Comparison of ENCODE assay signal across 28 cellular contexts in genomic region chr11:28728666-28729065, GRCh38.
"Had no signal": no experiment of that assay in that cellular context is flagged by ENCODE, and none has a peak within 500 bp of the region (broad histone marks: within the 10 kb centered on the region; RNA-seq: fewer than 3 reads in every experiment).

No MANE protein-coding gene starts in this region.

- H3K9ac ChIP-seq: neural progenitor cell, parathyroid adenoma had no signal

- H3K36me3 ChIP-seq: neural progenitor cell, ovary, spleen, suprapubic skin, tibial artery, transverse colon, upper lobe of right lung, vagina had no signal

- ATAC-seq: naive thymus-derived CD4-positive, alpha-beta T cell; natural killer cell; psoas muscle; right cardiac atrium; sciatic nerve; stimulated activated memory B cell treated with anti-CD40 and anti-IgM and Interleukin-4, amounts not matched to agents 10 μg/mL and 1 μg/mL and 100 μg/mL, for 72 hours; stimulated activated naive CD8-positive, alpha-beta T cell treated with anti-CD3 and anti-CD28 coated beads, Interleukin-15, amount 100 ng/mL, for 72 hours; stimulated activated naive CD8-positive, alpha-beta T cell treated with anti-CD3 and anti-CD28 coated beads, Interleukin-15, Interleukin-2, amounts not matched to agents 100 U/mL and 50 U/mL, for 24 hours; upper lobe of right lung had no signal

- H2AFZ ChIP-seq: neural progenitor cell, parathyroid adenoma had no signal

- H3K27ac ChIP-seq: neural progenitor cell, ovary, parathyroid adenoma, psoas muscle, skin epidermis, spleen, suprapubic skin, testis, tibial artery, transverse colon, upper lobe of right lung, vagina had no signal

- H3K27me3 ChIP-seq: neural progenitor cell, ovary, spleen, suprapubic skin, testis, tibial artery, transverse colon, upper lobe of right lung, vagina had no signal

- H3K4me3 ChIP-seq: neural progenitor cell, ovary, psoas muscle, skin epidermis, smooth muscle cell, spleen, suprapubic skin, testis, tibial artery, transverse colon, upper lobe of right lung, vagina had no signal

- H3K4me2 ChIP-seq: neural progenitor cell, smooth muscle cell had no signal

- DNase-seq: naive thymus-derived CD4-positive, alpha-beta T cell; natural killer cell; occipital lobe; ovary; psoas muscle; right cardiac atrium; spleen; stimulated activated CD4-positive, alpha-beta T cell treated with anti-CD3 and anti-CD28 coated beads, Interleukin-12 subunit alpha, Interleukin-12 subunit beta, amount 100 ng/mL, for 4 hours; stimulated activated CD4-positive, alpha-beta T cell treated with anti-CD3 and anti-CD28 coated beads, Interleukin-1b, Interleukin-23, amount 100 ng/mL, for 48 hours; stimulated activated CD4-positive, alpha-beta T cell treated with anti-CD3 and anti-CD28 coated beads, Interleukin-4, amount 100 ng/mL, for 1 hour; stimulated activated CD4-positive, alpha-beta T cell treated with anti-CD3 and anti-CD28 coated beads, Interleukin-4, amount 100 ng/mL, for 4 hours; stimulated activated CD8-positive, alpha-beta memory T cell treated with anti-CD3 and anti-CD28 coated beads, Interleukin-4, amount 100 ng/mL, for 48 hours; stimulated activated naive CD4-positive, alpha-beta T cell; stimulated activated naive CD8-positive, alpha-beta T cell treated with anti-CD3 and anti-CD28 coated beads, Interleukin-15, amount 100 ng/mL, for 72 hours; stimulated activated naive CD8-positive, alpha-beta T cell treated with anti-CD3 and anti-CD28 coated beads, Interleukin-15, Interleukin-2, amounts not matched to agents 100 U/mL and 50 U/mL, for 24 hours; substantia nigra; testis; tibial artery; transverse colon had no signal

- H3K4me1 ChIP-seq: parathyroid adenoma, psoas muscle, spleen, suprapubic skin, testis, transverse colon, upper lobe of right lung, vagina had no signal

- H3K9me3 ChIP-seq: ovary, psoas muscle, suprapubic skin, testis, tibial artery, transverse colon, upper lobe of right lung, vagina had no signal
